In the genomic region with DNA sequence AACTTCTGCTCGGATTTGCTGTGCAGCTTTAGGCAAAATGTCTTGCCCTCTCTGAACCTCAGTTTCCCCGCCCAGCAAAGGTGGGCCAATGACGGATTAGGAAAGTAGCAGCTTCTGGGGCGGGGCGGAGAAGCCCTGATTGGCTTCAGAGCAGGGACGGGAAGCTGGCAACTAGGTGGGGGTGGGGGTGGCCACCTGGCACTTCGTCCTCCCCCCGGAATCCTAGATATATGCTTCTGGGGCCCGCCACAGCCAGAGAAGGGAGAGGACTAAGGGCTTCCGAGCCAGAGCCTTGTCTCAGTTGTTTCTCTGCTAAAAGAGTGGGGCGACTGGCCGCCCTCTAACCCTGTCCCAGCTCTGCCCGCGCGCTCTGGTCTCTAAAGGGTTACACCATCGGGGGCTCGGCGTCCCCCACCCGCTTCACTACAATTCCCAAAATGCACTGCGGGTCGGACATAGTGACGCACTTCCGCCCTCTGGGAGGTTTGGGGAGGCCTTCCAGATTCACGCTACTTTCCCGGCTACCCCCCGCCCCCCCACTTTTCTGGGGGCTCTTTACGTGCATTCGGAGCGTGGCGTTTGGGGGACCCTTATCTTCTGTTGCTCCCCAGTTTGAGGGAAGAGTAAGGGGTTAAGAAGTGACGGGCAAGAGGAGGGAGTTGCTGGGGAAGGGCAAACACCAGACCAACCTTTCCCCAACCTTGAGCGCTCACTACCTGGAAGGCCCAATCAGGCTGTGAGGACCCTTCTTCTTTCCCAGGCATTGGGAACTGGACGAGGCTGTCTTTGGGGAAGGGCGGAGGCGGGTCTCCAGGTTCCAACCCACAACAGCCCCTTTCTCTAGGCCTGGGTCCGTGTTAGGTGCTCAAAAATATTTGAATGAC, we compare ENCODE assay signal across 8 cellular contexts. TPM values are rescaled to one million over a fixed set of nuclear protein-coding genes. Genes with fewer than 3 reads are reported as not detected.
DNase-seq lines count a peak whose midpoint lies in the region; ATAC-seq lines count a peak whose summit lies in the region.

No MANE protein-coding gene starts in this region.

- peak overlapping the region; percentile 92 to 99 (median 98) for H3K4me3 Mint-ChIP-seq in CD4-positive, CD25-positive, alpha-beta regulatory T cell

- H3K4me1 Mint-ChIP-seq in CD4-positive, CD25-positive, alpha-beta regulatory T cell: peaks cover 0 to 31% (median 15%) of the 10 kb centered on the region in 4 donors

- no peaks in the 10 kb centered on the region for H3K36me3 ChIP-seq in CD4-positive, CD25-positive, alpha-beta regulatory T cell (ENCODE audit: control insufficient read depth, insufficient read depth, low read length)
- no peaks in the 10 kb centered on the region for H3K36me3 ChIP-seq in effector memory CD4-positive, alpha-beta T cell (ENCODE audit: control insufficient read depth, insufficient read depth, low read length)

- H3K9me3 Mint-ChIP-seq in CD4-positive, CD25-positive, alpha-beta regulatory T cell: peaks cover 0 to 2% (median 0%) of the 10 kb centered on the region in 7 donors

- ATAC-seq in CD4-positive, CD25-positive, alpha-beta regulatory T cell (ENCODE audit: low read depth in 2 of 2): peak; percentile 71 to 74
- peak; percentile 48 for ATAC-seq in GM19455 (IDR thresholded peaks at IDR 0.05; ENCODE audit: unreplicated experiment)

- H3K27me3 ChIP-seq in CD4-positive, CD25-positive, alpha-beta regulatory T cell (ENCODE audit: control insufficient read depth, insufficient read depth, low read length): no peaks in the 10 kb centered on the region
- H3K27me3 ChIP-seq in effector memory CD4-positive, alpha-beta T cell (replicated peaks; ENCODE audit: control insufficient read depth, insufficient read depth, low read length, poor library complexity, severe bottlenecking): no peaks in the 10 kb centered on the region

- DNase-seq in CD4-positive, CD25-positive, alpha-beta regulatory T cell: peak; percentile 85 to 97 (median 89)
- peak; percentile 99 for DNase-seq in HT-29 (ENCODE audit: low spot score)
- DNase-seq in NK-92 (lab: John Stamatoyannopoulos, UW; ENCODE audit: unreplicated experiment): peak; percentile 38
- DNase-seq in activated CD8-positive, alpha-beta memory T cell treated with anti-CD3 and anti-CD28 coated beads for 24 hours: peak; percentile 94
- peak; percentile 72 to 82 (median 81) for DNase-seq in effector memory CD4-positive, alpha-beta T cell
- DNase-seq in medulla oblongata (ENCODE audit: extremely low spot score): peak; percentile 97
- peak; percentile 69 to 80 (median 78) for DNase-seq in stimulated activated CD4-positive, alpha-beta T cell treated with anti-CD3 and anti-CD28 coated beads, TNF-alpha, amount 100 ng/mL, for 4 hours (ENCODE audit: low read depth in 3 of 3)

- H3K9me3 ChIP-seq in CD4-positive, CD25-positive, alpha-beta regulatory T cell (ENCODE audit: control insufficient read depth in 2 of 2, low read length in 2 of 2): no peaks in the 10 kb centered on the region
- H3K9me3 ChIP-seq in effector memory CD4-positive, alpha-beta T cell (ENCODE audit: control insufficient read depth, low read length): no peaks in the 10 kb centered on the region

- H3K27me3 Mint-ChIP-seq in CD4-positive, CD25-positive, alpha-beta regulatory T cell: peaks cover 10% of the 10 kb centered on the region

- H3K4me3 ChIP-seq in CD4-positive, CD25-positive, alpha-beta regulatory T cell (ENCODE audit: low read depth, low read length): peak overlapping the region; percentile 84
- H3K4me3 ChIP-seq in effector memory CD4-positive, alpha-beta T cell (ENCODE audit: insufficient read depth, low read depth, low read length, poor library complexity, severe bottlenecking): peak overlapping the region; percentile 67

- peaks cover 43% of the 10 kb centered on the region for H3K4me1 ChIP-seq in CD4-positive, CD25-positive, alpha-beta regulatory T cell (ENCODE audit: control insufficient read depth, insufficient read depth, low read length, poor library complexity, severe bottlenecking)
- H3K4me1 ChIP-seq in effector memory CD4-positive, alpha-beta T cell (ENCODE audit: control insufficient read depth, insufficient read depth, low read length, poor library complexity, severe bottlenecking): peaks cover 37% of the 10 kb centered on the region

- H3K36me3 Mint-ChIP-seq in CD4-positive, CD25-positive, alpha-beta regulatory T cell: peaks cover 10% of the 10 kb centered on the region

- H3K27ac ChIP-seq in CD4-positive, CD25-positive, alpha-beta regulatory T cell (ENCODE audit: insufficient read depth, low read length, poor library complexity, severe bottlenecking): peak overlapping the region; percentile 88
- peak overlapping the region; percentile 72 for H3K27ac ChIP-seq in effector memory CD4-positive, alpha-beta T cell (ENCODE audit: insufficient read depth, low read length, poor library complexity, severe bottlenecking)

- peak overlapping the region; percentile 96 to 98 (median 97) for H3K27ac Mint-ChIP-seq in CD4-positive, CD25-positive, alpha-beta regulatory T cell

RNA-seq across cellular contexts. Expression of a gene that starts 0.7 kb away (rescaled TPM):
- 21.2 TPM for total RNA-seq in CD4-positive, CD25-positive, alpha-beta regulatory T cell
- polyA plus RNA-seq in CD4-positive, CD25-positive, alpha-beta regulatory T cell: 1 to 10 TPM; 4.5 to 6.4 (median 5.4) TPM
- 119 and 125 TPM in 2 replicates for total RNA-seq in HT-29 (2014; rRNA removed; shearing (Covaris generic))

RNA-seq across cellular contexts. Expression of a gene that starts 15.7 kb away (rescaled TPM):
- total RNA-seq in CD4-positive, CD25-positive, alpha-beta regulatory T cell: 8.7 TPM
- under 1 TPM in 3 of 4 donors, not detected in 1; 0.17 to 0.44 (median 0.20) TPM for polyA plus RNA-seq in CD4-positive, CD25-positive, alpha-beta regulatory T cell
- total RNA-seq in HT-29 (2014; rRNA removed; shearing (Covaris generic)): 8.5 and 10.2 TPM in 2 replicates

RNA-seq across cellular contexts. Expression of a gene that starts 22.5 kb away (rescaled TPM):
- total RNA-seq in CD4-positive, CD25-positive, alpha-beta regulatory T cell: not detected
- polyA plus RNA-seq in CD4-positive, CD25-positive, alpha-beta regulatory T cell: not detected
- 6.1 and 10.7 TPM in 2 replicates for total RNA-seq in HT-29 (2014; rRNA removed; shearing (Covaris generic))

RNA-seq across cellular contexts. Expression of a gene that starts 23.7 kb away (rescaled TPM):
- 87.6 TPM for total RNA-seq in CD4-positive, CD25-positive, alpha-beta regulatory T cell
- polyA plus RNA-seq in CD4-positive, CD25-positive, alpha-beta regulatory T cell: 10 to 100 TPM in 2 of 4 donors, 1 to 10 TPM in 2; 5.0 to 13.0 (median 8.6) TPM
- 114 and 117 TPM in 2 replicates for total RNA-seq in HT-29 (2014; rRNA removed; shearing (Covaris generic))

RNA-seq across cellular contexts. Expression of a gene that starts 27.9 kb away (rescaled TPM):
- not detected for total RNA-seq in CD4-positive, CD25-positive, alpha-beta regulatory T cell
- polyA plus RNA-seq in CD4-positive, CD25-positive, alpha-beta regulatory T cell: not detected
- not detected in 2 replicates for total RNA-seq in HT-29 (2014; rRNA removed; shearing (Covaris generic))

Comparison
In these comparisons a context has a peak if more than half of its experiments do, and no peak if none do; other contexts are left out.
1. Peak in every context shown above with its lines: DNase-seq, ATAC-seq, H3K4me3 ChIP-seq and H3K27ac ChIP-seq.
2. DNase-seq: peak in every context shown above with its lines; median percentile 99 in HT-29; 97 in medulla oblongata; 94 in activated CD8-positive, alpha-beta memory T cell treated with anti-CD3 and anti-CD28 coated beads for 24 hours; 89 in CD4-positive, CD25-positive, alpha-beta regulatory T cell; 81 in effector memory CD4-positive, alpha-beta T cell; 78 in stimulated activated CD4-positive, alpha-beta T cell treated with anti-CD3 and anti-CD28 coated beads, TNF-alpha, amount 100 ng/mL, for 4 hours; 38 in NK-92.